In the genomic region with DNA sequence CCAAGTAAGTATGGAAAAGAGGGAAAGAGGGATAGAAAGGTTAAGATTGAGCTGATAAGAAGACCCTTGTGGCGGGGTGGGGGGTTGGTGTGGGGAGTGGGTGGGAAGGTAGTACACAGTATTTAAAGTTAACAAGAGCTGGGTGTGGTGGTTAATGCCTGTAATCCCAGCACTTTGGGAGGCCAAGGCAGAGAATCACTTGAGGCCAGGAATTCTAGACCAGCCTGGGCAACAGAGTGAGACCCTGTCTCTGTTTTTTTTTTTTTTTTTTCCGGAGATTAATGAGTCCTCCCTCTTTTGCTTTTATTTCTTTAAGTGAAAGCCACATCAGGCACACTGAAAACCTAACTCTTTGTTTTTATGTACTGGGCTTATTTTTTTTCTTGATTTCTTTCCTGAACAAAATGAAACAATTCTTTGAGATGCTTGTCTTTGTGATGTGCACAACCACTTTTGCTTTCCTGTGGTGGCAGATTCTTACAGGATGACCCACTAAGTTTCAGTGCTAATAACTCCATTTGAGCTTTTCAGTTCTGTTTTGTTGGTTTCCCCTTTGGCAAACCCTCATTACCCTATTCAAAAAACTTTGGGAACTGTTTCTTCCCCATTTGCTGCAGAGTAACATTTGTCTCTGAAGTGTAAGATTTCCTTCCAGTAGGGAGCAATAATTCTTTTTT, we compare ENCODE assay signal across 1 cellular context.
TF ChIP-seq lines count a peak whose summit lies in the region.

No MANE protein-coding gene starts in this region.

TF ChIP-seq in K562, 482 proteins besides CTCF, POLR2A, EP300 and RAD21:
- TF ChIP-seq ZNF121 (CRISPR knock-in tag; conservative IDR thresholded peaks at IDR 0.05): 0 out of 2 replicates have a peak, but pooled peaks have one; percentile 20
- TF ChIP-seq, protein P1, sequence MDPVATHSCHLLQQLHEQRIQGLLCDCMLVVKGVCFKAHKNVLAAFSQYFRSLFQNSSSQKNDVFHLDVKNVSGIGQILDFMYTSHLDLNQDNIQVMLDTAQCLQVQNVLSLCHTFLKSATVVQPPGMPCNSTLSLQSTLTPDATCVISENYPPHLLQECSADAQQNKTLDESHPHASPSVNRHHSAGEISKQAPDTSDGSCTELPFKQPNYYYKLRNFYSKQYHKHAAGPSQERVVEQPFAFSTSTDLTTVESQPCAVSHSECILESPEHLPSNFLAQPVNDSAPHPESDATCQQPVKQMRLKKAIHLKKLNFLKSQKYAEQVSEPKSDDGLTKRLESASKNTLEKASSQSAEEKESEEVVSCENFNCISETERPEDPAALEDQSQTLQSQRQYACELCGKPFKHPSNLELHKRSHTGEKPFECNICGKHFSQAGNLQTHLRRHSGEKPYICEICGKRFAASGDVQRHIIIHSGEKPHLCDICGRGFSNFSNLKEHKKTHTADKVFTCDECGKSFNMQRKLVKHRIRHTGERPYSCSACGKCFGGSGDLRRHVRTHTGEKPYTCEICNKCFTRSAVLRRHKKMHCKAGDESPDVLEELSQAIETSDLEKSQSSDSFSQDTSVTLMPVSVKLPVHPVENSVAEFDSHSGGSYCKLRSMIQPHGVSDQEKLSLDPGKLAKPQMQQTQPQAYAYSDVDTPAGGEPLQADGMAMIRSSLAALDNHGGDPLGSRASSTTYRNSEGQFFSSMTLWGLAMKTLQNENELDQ (CRISPR knock-in tag; IDR thresholded peaks at IDR 0.05; ENCODE audit: borderline replicate concordance): no peak
- TF ChIP-seq HIVEP1 (CRISPR knock-in tag; IDR thresholded peaks at IDR 0.05): no peak
